Comparison of ENCODE assay signal across 16 cellular contexts in genomic region chr7:46152671-46153070, GRCh38.
A peak's percentile ranks its signal among the peaks of the same experiment; 100 is the strongest.
DNase-seq lines count a peak whose midpoint lies in the region; ATAC-seq and TF ChIP-seq lines count a peak whose summit lies in the region.
"Had no signal": no experiment of that assay in that cellular context is flagged by ENCODE, and none has a peak within 500 bp of the region (broad histone marks: within the 10 kb centered on the region; RNA-seq: fewer than 3 reads in every experiment).

No MANE protein-coding gene starts in this region.

- H2BK120ac ChIP-seq in trophoblast cell (ENCODE audit: insufficient read depth, low read length, poor library complexity): peak overlapping the region; percentile 34

- peaks cover 1% of the 10 kb centered on the region for H3K79me2 ChIP-seq in trophoblast cell (ENCODE audit: control insufficient read depth, insufficient read depth, low read length, poor library complexity)
- H3K79me2 ChIP-seq: parathyroid adenoma had no signal

- peaks cover 6 to 17% of the 10 kb centered on the region in 2 experiments for H3K4me1 ChIP-seq in trophoblast cell (ENCODE audit: control insufficient read depth in 1 of 2, insufficient read depth in 2 of 2, low read length in 2 of 2)
- H3K4me1 ChIP-seq: left ventricle myocardium inferior, parathyroid adenoma, tibial artery had no signal

- no peak overlapping the region for H3K27ac Mint-ChIP-seq in glutamatergic neuron (ENCODE audit: unreplicated experiment)
- H3K27ac Mint-ChIP-seq: CD14-positive monocyte; stimulated activated effector memory CD8-positive, alpha-beta T cell treated with anti-CD3 and anti-CD28 coated beads, Interleukin-12 subunit alpha, Interleukin-12 subunit beta, amount 100 ng/mL, for 72 hours had no signal

- no peak overlapping the region for H2AK5ac ChIP-seq in trophoblast cell (ENCODE audit: low read length)

- H3K14ac ChIP-seq in trophoblast cell (ENCODE audit: low read length): peak overlapping the region; percentile 1

- no peak overlapping the region for H3K4ac ChIP-seq in trophoblast cell (ENCODE audit: low read depth, low read length)

- H3K27ac ChIP-seq in brain microvascular endothelial cell (no peak overlapping the region), trophoblast cell (ENCODE audit: low read depth, low read length) (peak overlapping the region; percentile 94)
- H3K27ac ChIP-seq: left ventricle myocardium inferior, parathyroid adenoma, tibial artery had no signal

- H4K12ac ChIP-seq in trophoblast cell (ENCODE audit: low read depth, low read length): no peak overlapping the region

- H3K9ac ChIP-seq in trophoblast cell (ENCODE audit: low read length): no peak overlapping the region
- H3K9ac ChIP-seq: parathyroid adenoma had no signal

- no peak overlapping the region for H4K8ac ChIP-seq in trophoblast cell (ENCODE audit: low read depth, low read length)

- H3K27me3 ChIP-seq in brain microvascular endothelial cell (replicated peaks): no peaks in the 10 kb centered on the region
- H3K27me3 ChIP-seq in trophoblast cell (ENCODE audit: insufficient read depth, low read length): no peaks in the 10 kb centered on the region
- H3K27me3 ChIP-seq: tibial artery had no signal

- no peak overlapping the region for H3K4me3 Mint-ChIP-seq in glutamatergic neuron (ENCODE audit: unreplicated experiment)
- H3K4me3 Mint-ChIP-seq: CD14-positive monocyte; stimulated activated effector memory CD8-positive, alpha-beta T cell treated with anti-CD3 and anti-CD28 coated beads, Interleukin-12 subunit alpha, Interleukin-12 subunit beta, amount 100 ng/mL, for 72 hours had no signal

- H2BK5ac ChIP-seq in trophoblast cell (ENCODE audit: low read depth, low read length, poor library complexity): peak overlapping the region; percentile 20

- H3K18ac ChIP-seq in trophoblast cell (ENCODE audit: low read length): peak overlapping the region; percentile 2

- H3K4me3 ChIP-seq in GM12865 (ENCODE audit: low read depth, low read length) (no peak overlapping the region), brain microvascular endothelial cell (ENCODE audit: low read depth, low read length) (no peak overlapping the region), trophoblast cell (ENCODE audit: low read depth, low read length) (no peak overlapping the region)
- H3K4me3 ChIP-seq: left ventricle myocardium inferior, tibial artery had no signal

- H3K9me3 Mint-ChIP-seq in glutamatergic neuron (ENCODE audit: unreplicated experiment): no peaks in the 10 kb centered on the region
- H3K9me3 Mint-ChIP-seq: stimulated activated effector memory CD8-positive, alpha-beta T cell treated with anti-CD3 and anti-CD28 coated beads, Interleukin-12 subunit alpha, Interleukin-12 subunit beta, amount 100 ng/mL, for 72 hours had no signal

- no peaks in the 10 kb centered on the region for H3K27me3 Mint-ChIP-seq in glutamatergic neuron (ENCODE audit: unreplicated experiment)

- H3K36me3 ChIP-seq in brain microvascular endothelial cell (replicated peaks) (no peaks in the 10 kb centered on the region), trophoblast cell (ENCODE audit: control insufficient read depth in 1 of 2, insufficient read depth in 2 of 2, low read length in 2 of 2) (no peaks in the 10 kb centered on the region)
- H3K36me3 ChIP-seq: left ventricle myocardium inferior, tibial artery had no signal

- no peak overlapping the region for H2BK12ac ChIP-seq in trophoblast cell (ENCODE audit: low read length)

- in situ Hi-C loops in brain microvascular endothelial cell (cut with HindIII; ENCODE audit: low pct_ligation_motif_present, low sequenced_read_pairs): no loop called here

- peaks cover 32% of the 10 kb centered on the region for H3K79me1 ChIP-seq in trophoblast cell (ENCODE audit: low read length)

- no peaks in the 10 kb centered on the region for H3K36me3 Mint-ChIP-seq in glutamatergic neuron (ENCODE audit: unreplicated experiment)
- H3K36me3 Mint-ChIP-seq: CD14-positive monocyte; stimulated activated effector memory CD8-positive, alpha-beta T cell treated with anti-CD3 and anti-CD28 coated beads, Interleukin-12 subunit alpha, Interleukin-12 subunit beta, amount 100 ng/mL, for 72 hours had no signal

- TF ChIP-seq CTCF in GM12865 (IDR thresholded peaks at IDR 0.05; ENCODE audit: insufficient read depth, low read depth, low read length, missing control alignments) (no peak), brain microvascular endothelial cell (IDR thresholded peaks at IDR 0.05; ENCODE audit: low read depth, low read length, missing control alignments) (peak; percentile 38), glutamatergic neuron (IDR thresholded peaks at IDR 0.05; ENCODE audit: partially characterized antibody, unreplicated experiment) (no peak)

- no peak for ATAC-seq in GM19035 (IDR thresholded peaks at IDR 0.05; ENCODE audit: unreplicated experiment)
- ATAC-seq in GM19463 (IDR thresholded peaks at IDR 0.05; ENCODE audit: unreplicated experiment): no peak
- ATAC-seq: stimulated activated effector memory CD8-positive, alpha-beta T cell treated with anti-CD3 and anti-CD28 coated beads, Interleukin-12 subunit alpha, Interleukin-12 subunit beta, amount 100 ng/mL, for 72 hours had no signal

- H3K4me2 ChIP-seq in trophoblast cell (ENCODE audit: low read length): no peak overlapping the region

- H3K23ac ChIP-seq in trophoblast cell (ENCODE audit: low read length): no peak overlapping the region

- peaks cover 4% of the 10 kb centered on the region for H3K4me1 Mint-ChIP-seq in glutamatergic neuron (ENCODE audit: low read depth, unreplicated experiment)
- H3K4me1 Mint-ChIP-seq: CD14-positive monocyte; stimulated activated effector memory CD8-positive, alpha-beta T cell treated with anti-CD3 and anti-CD28 coated beads, Interleukin-12 subunit alpha, Interleukin-12 subunit beta, amount 100 ng/mL, for 72 hours had no signal

- no peaks in the 10 kb centered on the region for H3K9me3 ChIP-seq in trophoblast cell (ENCODE audit: insufficient read depth, low read depth, low read length)
- H3K9me3 ChIP-seq: left ventricle myocardium inferior, tibial artery had no signal

- DNase-seq in GM12865 (ENCODE audit: low read depth) (peak; percentile 34), NAMALWA (ENCODE audit: low spot score) (peak; percentile 36), brain microvascular endothelial cell (no peak), trophoblast cell (no peak), glutamatergic neuron (no peak)
- DNase-seq: activated CD4-positive, alpha-beta T cell treated with anti-CD3 and anti-CD28 coated beads for 4 hours; activated CD8-positive, alpha-beta memory T cell treated with anti-CD3 and anti-CD28 coated beads, Interleukin-2, amount 50 U/mL, for 4 hours; anterior cingulate cortex; H7; left ventricle myocardium inferior; tibial artery had no signal

- H2AFZ ChIP-seq in trophoblast cell (ENCODE audit: insufficient read depth, low read length, poor library complexity): no peak overlapping the region
- H2AFZ ChIP-seq: parathyroid adenoma had no signal

- no CpG with 5 or more reads among the region's 1 CpG for WGBS in trophoblast cell (ENCODE audit: extremely low coverage, insufficient coverage, insufficient read length)

- H4K91ac ChIP-seq in trophoblast cell (ENCODE audit: low read depth, low read length): peak overlapping the region; percentile 48

Comparison
In these comparisons a context has a peak if more than half of its experiments do, and no peak if none do; other contexts are left out.
1. DNase-seq: peak in GM12865 (single experiment) and NAMALWA (single experiment); none in brain microvascular endothelial cell (single experiment), trophoblast cell (0 of 2) and glutamatergic neuron (single experiment).